ENCODE assay signal across 1 cellular context in the genomic region with DNA sequence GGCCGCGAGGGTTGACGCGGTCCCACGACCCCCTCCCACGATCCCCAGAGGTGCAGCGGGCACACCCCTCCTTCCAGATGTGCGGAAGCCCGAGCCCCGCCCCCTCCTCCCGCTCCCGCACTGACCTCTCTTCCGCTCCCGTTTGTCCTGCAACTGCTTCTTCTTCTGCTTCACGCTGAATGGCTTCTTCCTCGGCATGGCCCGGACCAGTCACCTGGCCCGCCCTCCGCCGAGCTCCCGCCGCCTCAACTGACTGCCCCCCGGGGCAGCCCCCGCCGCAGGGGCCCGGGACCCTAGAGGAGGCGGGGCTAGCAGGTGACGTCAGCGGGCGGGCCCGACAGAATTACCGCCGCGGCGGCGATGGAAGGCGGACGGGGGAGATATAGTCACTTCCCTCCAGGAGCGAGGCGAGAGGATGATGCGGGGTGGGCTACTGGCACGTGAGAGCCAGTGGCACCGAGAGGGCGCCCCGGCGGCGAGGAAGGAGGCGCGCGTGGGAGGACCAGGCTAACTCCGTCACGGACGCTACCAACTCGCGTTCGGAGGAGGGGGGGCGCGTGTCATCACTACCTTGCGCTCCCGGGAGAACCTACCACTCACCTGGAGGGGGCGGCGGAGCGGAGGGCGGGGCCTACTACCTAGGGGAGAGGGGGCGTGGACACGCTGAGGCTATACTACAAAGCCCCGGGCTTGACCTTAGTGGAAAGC.
TF ChIP-seq lines count a peak whose summit lies in the region.

A gene with protein sequence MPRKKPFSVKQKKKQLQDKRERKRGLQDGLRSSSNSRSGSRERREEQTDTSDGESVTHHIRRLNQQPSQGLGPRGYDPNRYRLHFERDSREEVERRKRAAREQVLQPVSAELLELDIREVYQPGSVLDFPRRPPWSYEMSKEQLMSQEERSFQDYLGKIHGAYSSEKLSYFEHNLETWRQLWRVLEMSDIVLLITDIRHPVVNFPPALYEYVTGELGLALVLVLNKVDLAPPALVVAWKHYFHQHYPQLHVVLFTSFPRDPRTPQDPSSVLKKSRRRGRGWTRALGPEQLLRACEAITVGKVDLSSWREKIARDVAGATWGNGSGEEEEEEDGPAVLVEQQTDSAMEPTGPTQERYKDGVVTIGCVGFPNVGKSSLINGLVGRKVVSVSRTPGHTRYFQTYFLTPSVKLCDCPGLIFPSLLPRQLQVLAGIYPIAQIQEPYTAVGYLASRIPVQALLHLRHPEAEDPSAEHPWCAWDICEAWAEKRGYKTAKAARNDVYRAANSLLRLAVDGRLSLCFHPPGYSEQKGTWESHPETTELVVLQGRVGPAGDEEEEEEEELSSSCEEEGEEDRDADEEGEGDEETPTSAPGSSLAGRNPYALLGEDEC (minus strand): TSS at position 484 of the 708 bp plus-strand sequence. CDS start 286 bp downstream, at position 198.

TF ChIP-seq in K562, 482 proteins besides CTCF, POLR2A, EP300 and RAD21 (continued from another document and continues in another):
- TF ChIP-seq ZNF408 (CRISPR knock-in tag; IDR thresholded peaks at IDR 0.05; ENCODE audit: low read depth) (no peak), CHAMP1 (IDR thresholded peaks at IDR 0.05) (no peak), HDAC6 (IDR thresholded peaks at IDR 0.05; ENCODE audit: low read depth, low read length) (no peak), TBP (optimal IDR thresholded peaks at IDR 0.05; ENCODE audit: low read depth, low read length) (peak; percentile 86), GTF2F1 (IDR thresholded peaks at IDR 0.05; ENCODE audit: low read depth, low read length) (no peak), CREBBP (IDR thresholded peaks at IDR 0.05; ENCODE audit: low read depth, low read length) (no peak), KDM2B (CRISPR knock-in tag; IDR thresholded peaks at IDR 0.05) (no peak), ZBTB7A (IDR thresholded peaks at IDR 0.05; ENCODE audit: borderline replicate concordance, control insufficient read depth, low read depth, low read length) (peak; percentile 97), RBM34 (IDR thresholded peaks at IDR 0.05; ENCODE audit: borderline replicate concordance, insufficient read depth, low read length) (no peak), RAD51 (IDR thresholded peaks at IDR 0.05; ENCODE audit: borderline replicate concordance, low read depth) (peak; percentile 45), RFX1 (IDR thresholded peaks at IDR 0.05) (no peak), SIN3A (IDR thresholded peaks at IDR 0.05; ENCODE audit: borderline replicate concordance in 2 of 2, control insufficient read depth in 1 of 2, low read depth in 2 of 2, low read length in 2 of 2) (peak; percentile 87 to 88), KLF16 (IDR thresholded peaks at IDR 0.05) (peak; percentile 88), RBM25 (IDR thresholded peaks at IDR 0.05; ENCODE audit: low read depth, low read length, severe bottlenecking) (no peak), SP1 (CRISPR knock-in tag; IDR thresholded peaks at IDR 0.05) (peak; percentile 99), NKRF (IDR thresholded peaks at IDR 0.05; ENCODE audit: borderline replicate concordance) (peak; percentile 76), SRSF3 (IDR thresholded peaks at IDR 0.05; ENCODE audit: insufficient read depth, low read length) (no peak), ATF3 (IDR thresholded peaks at IDR 0.05) (peak; percentile 99), ATF3 (CRISPR knock-in tag; conservative IDR thresholded peaks at IDR 0.05) (peak; percentile 86), NR3C1 (CRISPR knock-in tag; IDR thresholded peaks at IDR 0.05) (no peak), TGIF2 (CRISPR knock-in tag; IDR thresholded peaks at IDR 0.05) (no peak), CHD2 (IDR thresholded peaks at IDR 0.05; ENCODE audit: low read depth, low read length) (no peak), ZNF717 (CRISPR knock-in tag; IDR thresholded peaks at IDR 0.05) (no peak), MCM7 (IDR thresholded peaks at IDR 0.05) (no peak), ZNF395 (CRISPR knock-in tag; IDR thresholded peaks at IDR 0.05) (no peak), BCOR (IDR thresholded peaks at IDR 0.05) (peak; percentile 21)
- TF ChIP-seq, protein P1, sequence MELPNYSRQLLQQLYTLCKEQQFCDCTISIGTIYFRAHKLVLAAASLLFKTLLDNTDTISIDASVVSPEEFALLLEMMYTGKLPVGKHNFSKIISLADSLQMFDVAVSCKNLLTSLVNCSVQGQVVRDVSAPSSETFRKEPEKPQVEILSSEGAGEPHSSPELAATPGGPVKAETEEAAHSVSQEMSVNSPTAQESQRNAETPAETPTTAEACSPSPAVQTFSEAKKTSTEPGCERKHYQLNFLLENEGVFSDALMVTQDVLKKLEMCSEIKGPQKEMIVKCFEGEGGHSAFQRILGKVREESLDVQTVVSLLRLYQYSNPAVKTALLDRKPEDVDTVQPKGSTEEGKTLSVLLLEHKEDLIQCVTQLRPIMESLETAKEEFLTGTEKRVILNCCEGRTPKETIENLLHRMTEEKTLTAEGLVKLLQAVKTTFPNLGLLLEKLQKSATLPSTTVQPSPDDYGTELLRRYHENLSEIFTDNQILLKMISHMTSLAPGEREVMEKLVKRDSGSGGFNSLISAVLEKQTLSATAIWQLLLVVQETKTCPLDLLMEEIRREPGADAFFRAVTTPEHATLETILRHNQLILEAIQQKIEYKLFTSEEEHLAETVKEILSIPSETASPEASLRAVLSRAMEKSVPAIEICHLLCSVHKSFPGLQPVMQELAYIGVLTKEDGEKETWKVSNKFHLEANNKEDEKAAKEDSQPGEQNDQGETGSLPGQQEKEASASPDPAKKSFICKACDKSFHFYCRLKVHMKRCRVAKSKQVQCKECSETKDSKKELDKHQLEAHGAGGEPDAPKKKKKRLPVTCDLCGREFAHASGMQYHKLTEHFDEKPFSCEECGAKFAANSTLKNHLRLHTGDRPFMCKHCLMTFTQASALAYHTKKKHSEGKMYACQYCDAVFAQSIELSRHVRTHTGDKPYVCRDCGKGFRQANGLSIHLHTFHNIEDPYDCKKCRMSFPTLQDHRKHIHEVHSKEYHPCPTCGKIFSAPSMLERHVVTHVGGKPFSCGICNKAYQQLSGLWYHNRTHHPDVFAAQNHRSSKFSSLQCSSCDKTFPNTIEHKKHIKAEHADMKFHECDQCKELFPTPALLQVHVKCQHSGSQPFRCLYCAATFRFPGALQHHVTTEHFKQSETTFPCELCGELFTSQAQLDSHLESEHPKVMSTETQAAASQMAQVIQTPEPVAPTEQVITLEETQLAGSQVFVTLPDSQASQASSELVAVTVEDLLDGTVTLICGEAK (IDR thresholded peaks at IDR 0.05): no peak
- TF ChIP-seq, protein P1 (CRISPR knock-in tag; IDR thresholded peaks at IDR 0.05): 0 out of 2 replicates have a peak, but pooled peaks have one; percentile 39
- TF ChIP-seq, protein P2, sequence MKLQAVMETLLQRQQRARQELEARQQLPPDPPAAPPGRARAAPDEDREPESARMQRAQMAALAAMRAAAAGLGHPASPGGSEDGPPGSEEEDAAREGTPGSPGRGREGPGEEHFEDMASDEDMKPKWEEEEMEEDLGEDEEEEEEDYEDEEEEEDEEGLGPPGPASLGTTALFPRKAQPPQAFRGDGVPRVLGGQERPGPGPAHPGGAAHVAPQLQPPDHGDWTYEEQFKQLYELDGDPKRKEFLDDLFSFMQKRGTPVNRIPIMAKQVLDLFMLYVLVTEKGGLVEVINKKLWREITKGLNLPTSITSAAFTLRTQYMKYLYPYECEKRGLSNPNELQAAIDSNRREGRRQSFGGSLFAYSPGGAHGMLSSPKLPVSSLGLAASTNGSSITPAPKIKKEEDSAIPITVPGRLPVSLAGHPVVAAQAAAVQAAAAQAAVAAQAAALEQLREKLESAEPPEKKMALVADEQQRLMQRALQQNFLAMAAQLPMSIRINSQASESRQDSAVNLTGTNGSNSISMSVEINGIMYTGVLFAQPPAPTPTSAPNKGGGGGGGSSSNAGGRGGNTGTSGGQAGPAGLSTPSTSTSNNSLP (IDR thresholded peaks at IDR 0.05; ENCODE audit: borderline replicate concordance, low read depth, low read length): no peak
- TF ChIP-seq, protein P3, sequence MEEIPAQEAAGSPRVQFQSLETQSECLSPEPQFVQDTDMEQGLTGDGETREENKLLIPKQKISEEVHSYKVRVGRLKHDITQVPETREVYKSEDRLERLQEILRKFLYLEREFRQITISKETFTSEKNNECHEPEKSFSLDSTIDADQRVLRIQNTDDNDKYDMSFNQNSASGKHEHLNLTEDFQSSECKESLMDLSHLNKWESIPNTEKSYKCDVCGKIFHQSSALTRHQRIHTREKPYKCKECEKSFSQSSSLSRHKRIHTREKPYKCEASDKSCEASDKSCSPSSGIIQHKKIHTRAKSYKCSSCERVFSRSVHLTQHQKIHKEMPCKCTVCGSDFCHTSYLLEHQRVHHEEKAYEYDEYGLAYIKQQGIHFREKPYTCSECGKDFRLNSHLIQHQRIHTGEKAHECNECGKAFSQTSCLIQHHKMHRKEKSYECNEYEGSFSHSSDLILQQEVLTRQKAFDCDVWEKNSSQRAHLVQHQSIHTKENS (CRISPR knock-in tag; IDR thresholded peaks at IDR 0.05): no peak
- TF ChIP-seq, protein P4, sequence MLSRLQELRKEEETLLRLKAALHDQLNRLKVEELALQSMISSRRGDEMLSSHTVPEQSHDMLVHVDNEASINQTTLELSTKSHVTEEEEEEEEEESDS (CRISPR knock-in tag; IDR thresholded peaks at IDR 0.05): no peak
